10 cellular contexts compared by ENCODE assay signal in the genomic region with DNA sequence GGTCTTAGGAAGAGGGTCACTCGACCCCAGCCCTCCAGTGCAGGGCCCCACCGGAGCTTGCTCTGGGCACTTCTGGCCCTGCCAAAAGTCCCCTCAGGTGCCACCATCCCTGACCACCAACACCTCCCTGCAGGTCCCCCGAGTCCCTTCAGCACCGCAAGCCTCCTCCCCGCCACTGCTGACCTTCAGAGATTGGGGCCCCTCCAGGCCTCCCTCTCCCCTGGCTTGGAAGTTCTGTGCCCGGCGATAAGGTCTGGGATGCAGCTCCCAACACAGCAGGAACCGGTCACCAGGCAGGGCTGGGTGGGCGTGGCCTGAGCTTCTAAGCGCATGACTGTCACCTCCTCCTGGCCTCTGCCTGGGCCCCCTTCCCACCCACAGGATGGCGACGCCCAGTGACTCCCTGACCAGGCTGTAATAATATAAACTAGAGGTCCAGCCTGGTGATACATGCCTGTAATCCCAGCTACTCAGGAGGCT. TPM values are rescaled to one million over a fixed set of nuclear protein-coding genes. Genes with fewer than 3 reads are reported as not detected.
DNase-seq lines count a peak whose midpoint lies in the region; ATAC-seq and TF ChIP-seq lines count a peak whose summit lies in the region.
"Had no signal": no experiment of that assay in that cellular context is flagged by ENCODE, and none has a peak within 500 bp of the region (broad histone marks: within the 10 kb centered on the region; RNA-seq: fewer than 3 reads in every experiment).

No MANE protein-coding gene starts in this region.

- TF ChIP-seq CTCF in ovary (IDR thresholded peaks at IDR 0.05) = no peak

- TF ChIP-seq EP300 in ovary (IDR thresholded peaks at IDR 0.05) = no peak

- DNase-seq in Caki2 (ENCODE audit: low read depth) (peak; percentile 92), RKO (ENCODE audit: low spot score) (peak; percentile 49), fibroblast of gingiva (ENCODE audit: low read depth) (peak; percentile 74), ovary (peak in 4 of 5 donors; percentile 64 to 71 (median 68)), DMS79 (lab: John Stamatoyannopoulos, UW) (no peak)
- DNase-seq in activated CD4-positive, alpha-beta T cell treated with anti-CD3 and anti-CD28 coated beads for 4 hours = no peak
- no peak for DNase-seq in activated CD8-positive, alpha-beta memory T cell treated with anti-CD3 and anti-CD28 coated beads, Interleukin-2, amount 50 U/mL, for 4 hours

- ATAC-seq in GM18867 (IDR thresholded peaks at IDR 0.05; ENCODE audit: unreplicated experiment) = no peak

- TF ChIP-seq POLR2A in ovary (IDR thresholded peaks at IDR 0.05) = no peak

- no peaks in the 10 kb centered on the region for H3K9me3 ChIP-seq in ovary
- H3K9me3 ChIP-seq: thyroid gland had no signal

- peak overlapping the region in 1 of 2 donors; percentile 48 for H3K27ac ChIP-seq in ovary

- H3K27me3 ChIP-seq in ovary = no peaks in the 10 kb centered on the region
- H3K27me3 ChIP-seq: thyroid gland had no signal

- WGBS in ovary, 3 donors = 12 to 53% (median 22%) methylated on average over 12 of the region's 12 CpGs

- no peak overlapping the region for H3K4me3 ChIP-seq in ovary
- H3K4me3 ChIP-seq: SK-N-MC, thyroid gland had no signal

- intact Hi-C loops in ovary (cut with DNase I) = no loop called here

- H3K36me3 ChIP-seq in ovary = no peaks in the 10 kb centered on the region
- H3K36me3 ChIP-seq: thyroid gland had no signal

- H3K4me1 ChIP-seq in ovary (ENCODE audit: insufficient read depth) = peaks cover 39% of the 10 kb centered on the region

- in situ Hi-C loops in Caki2 (cut with HindIII; ENCODE audit: low pct_unique_long_range_greater_than_20kb, low sequenced_read_pairs) = no loop called here

RNA-seq across cellular contexts. Expression of a gene that starts 11.2 kb away (rescaled TPM):
- 81.1 and 82.0 TPM in 2 replicates for total RNA-seq in Caki2 (2014; rRNA removed; shearing (Covaris generic); ENCODE audit: low replicate concordance)
- total RNA-seq in ovary = 10 to 100 TPM; 27.8 to 93.5 (median 49.1) TPM
- polyA plus RNA-seq in ovary = 10 to 100 TPM; 13.0 to 62.1 TPM

RNA-seq across cellular contexts. Expression of a gene that starts 29.7 kb away (rescaled TPM):
- 23.1 and 24.6 TPM in 2 replicates for total RNA-seq in Caki2 (2014; rRNA removed; shearing (Covaris generic); ENCODE audit: low replicate concordance)
- 1 to 10 TPM in 4 of 7 donors, under 1 TPM in 2, not detected in 1; 0.66 to 3.2 (median 1.5) TPM for total RNA-seq in ovary
- polyA plus RNA-seq in ovary = under 1 TPM; 0.18 to 0.56 TPM

RNA-seq across cellular contexts. Expression of a gene that starts 37.9 kb away (rescaled TPM):
- 262 and 321 TPM in 2 replicates for total RNA-seq in Caki2 (2014; rRNA removed; shearing (Covaris generic); ENCODE audit: low replicate concordance)
- total RNA-seq in ovary = 100 to 1,000 TPM in 2 of 7 donors, 10 to 100 TPM in 5; 51.3 to 150 (median 74.1) TPM
- polyA plus RNA-seq in ovary = 10 to 100 TPM; 12.7 to 76.9 TPM

Comparison
In these comparisons a context has a peak if more than half of its experiments do, and no peak if none do; other contexts are left out.
1. DNase-seq: peak in Caki2 (single experiment), RKO (single experiment), fibroblast of gingiva (single experiment) and ovary (4 of 5); none in activated CD4-positive, alpha-beta T cell treated with anti-CD3 and anti-CD28 coated beads for 4 hours (0 of 2), activated CD8-positive, alpha-beta memory T cell treated with anti-CD3 and anti-CD28 coated beads, Interleukin-2, amount 50 U/mL, for 4 hours (single experiment) and DMS79 (single experiment).